10 cellular contexts compared by ENCODE assay signal in genomic region chr4:139858436-139859225, GRCh38.
A peak's percentile ranks its signal among the peaks of the same experiment; 100 is the strongest.
DNase-seq lines count a peak whose midpoint lies in the region; ATAC-seq and TF ChIP-seq lines count a peak whose summit lies in the region.
"Had no signal": no experiment of that assay in that cellular context is flagged by ENCODE, and none has a peak within 500 bp of the region (broad histone marks: within the 10 kb centered on the region; RNA-seq: fewer than 3 reads in every experiment).

No MANE protein-coding gene starts in this region.

- H4K20me1 ChIP-seq in OCI-LY3 (ENCODE audit: insufficient read depth, low read length): peaks cover 21% of the 10 kb centered on the region

- in situ Hi-C loops in gastrocnemius medialis (cut with MboI; ENCODE audit: low sequenced_read_pairs in 4 of 4): no loop called here
- in situ Hi-C loops in ACHN (cut with HindIII; ENCODE audit: low pct_ligation_motif_present, low pct_unique_long_range_greater_than_20kb, low sequenced_read_pairs): no loop called here

- H3K4me2 ChIP-seq in OCI-LY3 (ENCODE audit: low read length): peak overlapping the region; percentile 60

- no peaks in the 10 kb centered on the region for H3K36me3 ChIP-seq in OCI-LY3 (replicated peaks; ENCODE audit: low read depth, low read length)
- no peaks in the 10 kb centered on the region for H3K36me3 ChIP-seq in gastrocnemius medialis

- H3K4me3 ChIP-seq in OCI-LY3 (ENCODE audit: low read length) (peak overlapping the region; percentile 11), gastrocnemius medialis (no peak overlapping the region)
- H3K4me3 ChIP-seq: BLaER1 had no signal

- ATAC-seq in HG02678 (IDR thresholded peaks at IDR 0.05; ENCODE audit: unreplicated experiment) (peak; percentile 96), gastrocnemius medialis (no peak), Right ventricle myocardium inferior (no peak)

- no peaks in the 10 kb centered on the region for H3K9me3 ChIP-seq in OCI-LY3 (ENCODE audit: insufficient read depth, low read length)
- no peaks in the 10 kb centered on the region for H3K9me3 ChIP-seq in gastrocnemius medialis
- H3K9me3 ChIP-seq: BLaER1 had no signal

- TF ChIP-seq POLR2A in gastrocnemius medialis (IDR thresholded peaks at IDR 0.05): no peak

- no peak overlapping the region for H3K27ac ChIP-seq in OCI-LY3 (ENCODE audit: low read length)
- no peak overlapping the region for H3K27ac ChIP-seq in gastrocnemius medialis
- H3K27ac ChIP-seq: BLaER1 had no signal

- TF ChIP-seq CTCF in OCI-LY3 (IDR thresholded peaks at IDR 0.05; ENCODE audit: low read depth, low read length) (no peak), gastrocnemius medialis (IDR thresholded peaks at IDR 0.05 in 4 of 5, conservative IDR thresholded peaks at IDR 0.05 in 1 of 5) (no peak)

- no peak overlapping the region for H3K9ac ChIP-seq in OCI-LY3 (ENCODE audit: low read length)
- H3K9ac ChIP-seq: BLaER1 had no signal

- H3K4me1 ChIP-seq in OCI-LY3 (ENCODE audit: low read length) (peaks cover 15% of the 10 kb centered on the region), gastrocnemius medialis (peaks cover 0 to 4% of the 10 kb centered on the region in 2 donors)

- DNase-seq in stimulated activated CD4-positive, alpha-beta T cell treated with anti-CD3 and anti-CD28 coated beads, Interleukin-15, amount 100 ng/mL, for 24 hours: peak; percentile 23
- DNase-seq in stimulated activated CD4-positive, alpha-beta T cell treated with anti-CD3 and anti-CD28 coated beads, Interleukin-1b, Interleukin-23, amount 100 ng/mL, for 48 hours: no peak
- DNase-seq in gastrocnemius medialis (no peak), ACHN (no peak), GF-D8 (lab: John Stamatoyannopoulos, UW) (no peak), Right ventricle myocardium inferior (ENCODE audit: missing footprints) (no peak)
- DNase-seq: NCI-H345 had no signal

- intact Hi-C loops in gastrocnemius medialis (cut with DNase I; ENCODE audit: low total_unique reads) (no loop called here), Right ventricle myocardium inferior (cut with DNase I) (no loop called here)

- H3K79me2 ChIP-seq in OCI-LY3 (ENCODE audit: low read length): no peaks in the 10 kb centered on the region

- peaks cover 80% of the 10 kb centered on the region for H3K27me3 ChIP-seq in OCI-LY3 (ENCODE audit: low read depth, low read length)
- H3K27me3 ChIP-seq in gastrocnemius medialis: no peaks in the 10 kb centered on the region
- H3K27me3 ChIP-seq: BLaER1 had no signal

- no peak overlapping the region for H2AFZ ChIP-seq in OCI-LY3 (ENCODE audit: low read depth, low read length)
